Comparison of ENCODE assay signal across 1 cellular context in the genomic region with DNA sequence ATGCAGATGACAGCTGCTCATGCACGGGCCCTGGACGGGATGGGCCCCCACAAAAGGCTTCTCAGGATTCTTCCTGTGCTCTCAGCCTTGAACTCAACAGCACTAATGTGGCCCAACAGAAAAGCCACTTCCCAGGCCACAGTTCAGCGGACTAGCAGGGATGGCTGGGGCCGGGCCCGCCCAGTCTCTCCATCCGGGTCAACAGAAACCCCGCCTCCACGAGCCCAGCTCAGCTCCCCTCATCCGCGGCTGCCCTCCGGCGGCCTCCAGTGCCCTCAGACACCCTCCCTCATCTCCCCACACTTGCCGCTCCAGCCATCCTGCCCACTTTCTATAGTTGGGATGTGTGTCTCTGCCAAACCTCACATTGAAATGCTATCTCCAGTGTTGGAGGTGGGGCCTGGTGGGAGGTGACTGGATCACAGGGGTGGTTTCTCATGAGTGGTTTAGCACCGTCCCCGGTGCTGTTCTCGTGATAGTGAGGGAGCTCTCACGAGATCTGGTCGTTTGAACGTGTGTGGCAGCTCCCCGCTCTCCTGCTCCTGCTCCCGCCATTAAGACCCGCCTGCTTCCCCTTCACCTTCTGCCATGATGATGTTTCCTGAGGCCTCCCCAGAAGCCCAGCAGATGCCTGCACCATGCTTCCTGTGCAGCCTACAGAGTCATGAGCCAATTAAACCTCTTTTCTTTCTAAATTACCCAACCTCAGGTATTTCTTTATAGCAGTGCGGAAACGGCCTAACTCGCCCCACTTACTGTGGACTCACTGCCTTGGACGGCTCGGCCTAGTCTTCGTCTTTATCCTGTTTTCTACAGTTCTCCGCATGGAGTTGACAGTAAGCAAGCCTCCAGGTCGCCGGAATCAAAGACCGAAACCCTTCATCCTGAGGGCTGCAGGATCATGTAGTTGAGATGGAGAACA.
TF ChIP-seq lines count a peak whose summit lies in the region.

No MANE protein-coding gene starts in this region.

TF ChIP-seq in K562, 482 proteins besides CTCF, POLR2A, EP300 and RAD21 (continued from another document):
- TF ChIP-seq, protein P1, sequence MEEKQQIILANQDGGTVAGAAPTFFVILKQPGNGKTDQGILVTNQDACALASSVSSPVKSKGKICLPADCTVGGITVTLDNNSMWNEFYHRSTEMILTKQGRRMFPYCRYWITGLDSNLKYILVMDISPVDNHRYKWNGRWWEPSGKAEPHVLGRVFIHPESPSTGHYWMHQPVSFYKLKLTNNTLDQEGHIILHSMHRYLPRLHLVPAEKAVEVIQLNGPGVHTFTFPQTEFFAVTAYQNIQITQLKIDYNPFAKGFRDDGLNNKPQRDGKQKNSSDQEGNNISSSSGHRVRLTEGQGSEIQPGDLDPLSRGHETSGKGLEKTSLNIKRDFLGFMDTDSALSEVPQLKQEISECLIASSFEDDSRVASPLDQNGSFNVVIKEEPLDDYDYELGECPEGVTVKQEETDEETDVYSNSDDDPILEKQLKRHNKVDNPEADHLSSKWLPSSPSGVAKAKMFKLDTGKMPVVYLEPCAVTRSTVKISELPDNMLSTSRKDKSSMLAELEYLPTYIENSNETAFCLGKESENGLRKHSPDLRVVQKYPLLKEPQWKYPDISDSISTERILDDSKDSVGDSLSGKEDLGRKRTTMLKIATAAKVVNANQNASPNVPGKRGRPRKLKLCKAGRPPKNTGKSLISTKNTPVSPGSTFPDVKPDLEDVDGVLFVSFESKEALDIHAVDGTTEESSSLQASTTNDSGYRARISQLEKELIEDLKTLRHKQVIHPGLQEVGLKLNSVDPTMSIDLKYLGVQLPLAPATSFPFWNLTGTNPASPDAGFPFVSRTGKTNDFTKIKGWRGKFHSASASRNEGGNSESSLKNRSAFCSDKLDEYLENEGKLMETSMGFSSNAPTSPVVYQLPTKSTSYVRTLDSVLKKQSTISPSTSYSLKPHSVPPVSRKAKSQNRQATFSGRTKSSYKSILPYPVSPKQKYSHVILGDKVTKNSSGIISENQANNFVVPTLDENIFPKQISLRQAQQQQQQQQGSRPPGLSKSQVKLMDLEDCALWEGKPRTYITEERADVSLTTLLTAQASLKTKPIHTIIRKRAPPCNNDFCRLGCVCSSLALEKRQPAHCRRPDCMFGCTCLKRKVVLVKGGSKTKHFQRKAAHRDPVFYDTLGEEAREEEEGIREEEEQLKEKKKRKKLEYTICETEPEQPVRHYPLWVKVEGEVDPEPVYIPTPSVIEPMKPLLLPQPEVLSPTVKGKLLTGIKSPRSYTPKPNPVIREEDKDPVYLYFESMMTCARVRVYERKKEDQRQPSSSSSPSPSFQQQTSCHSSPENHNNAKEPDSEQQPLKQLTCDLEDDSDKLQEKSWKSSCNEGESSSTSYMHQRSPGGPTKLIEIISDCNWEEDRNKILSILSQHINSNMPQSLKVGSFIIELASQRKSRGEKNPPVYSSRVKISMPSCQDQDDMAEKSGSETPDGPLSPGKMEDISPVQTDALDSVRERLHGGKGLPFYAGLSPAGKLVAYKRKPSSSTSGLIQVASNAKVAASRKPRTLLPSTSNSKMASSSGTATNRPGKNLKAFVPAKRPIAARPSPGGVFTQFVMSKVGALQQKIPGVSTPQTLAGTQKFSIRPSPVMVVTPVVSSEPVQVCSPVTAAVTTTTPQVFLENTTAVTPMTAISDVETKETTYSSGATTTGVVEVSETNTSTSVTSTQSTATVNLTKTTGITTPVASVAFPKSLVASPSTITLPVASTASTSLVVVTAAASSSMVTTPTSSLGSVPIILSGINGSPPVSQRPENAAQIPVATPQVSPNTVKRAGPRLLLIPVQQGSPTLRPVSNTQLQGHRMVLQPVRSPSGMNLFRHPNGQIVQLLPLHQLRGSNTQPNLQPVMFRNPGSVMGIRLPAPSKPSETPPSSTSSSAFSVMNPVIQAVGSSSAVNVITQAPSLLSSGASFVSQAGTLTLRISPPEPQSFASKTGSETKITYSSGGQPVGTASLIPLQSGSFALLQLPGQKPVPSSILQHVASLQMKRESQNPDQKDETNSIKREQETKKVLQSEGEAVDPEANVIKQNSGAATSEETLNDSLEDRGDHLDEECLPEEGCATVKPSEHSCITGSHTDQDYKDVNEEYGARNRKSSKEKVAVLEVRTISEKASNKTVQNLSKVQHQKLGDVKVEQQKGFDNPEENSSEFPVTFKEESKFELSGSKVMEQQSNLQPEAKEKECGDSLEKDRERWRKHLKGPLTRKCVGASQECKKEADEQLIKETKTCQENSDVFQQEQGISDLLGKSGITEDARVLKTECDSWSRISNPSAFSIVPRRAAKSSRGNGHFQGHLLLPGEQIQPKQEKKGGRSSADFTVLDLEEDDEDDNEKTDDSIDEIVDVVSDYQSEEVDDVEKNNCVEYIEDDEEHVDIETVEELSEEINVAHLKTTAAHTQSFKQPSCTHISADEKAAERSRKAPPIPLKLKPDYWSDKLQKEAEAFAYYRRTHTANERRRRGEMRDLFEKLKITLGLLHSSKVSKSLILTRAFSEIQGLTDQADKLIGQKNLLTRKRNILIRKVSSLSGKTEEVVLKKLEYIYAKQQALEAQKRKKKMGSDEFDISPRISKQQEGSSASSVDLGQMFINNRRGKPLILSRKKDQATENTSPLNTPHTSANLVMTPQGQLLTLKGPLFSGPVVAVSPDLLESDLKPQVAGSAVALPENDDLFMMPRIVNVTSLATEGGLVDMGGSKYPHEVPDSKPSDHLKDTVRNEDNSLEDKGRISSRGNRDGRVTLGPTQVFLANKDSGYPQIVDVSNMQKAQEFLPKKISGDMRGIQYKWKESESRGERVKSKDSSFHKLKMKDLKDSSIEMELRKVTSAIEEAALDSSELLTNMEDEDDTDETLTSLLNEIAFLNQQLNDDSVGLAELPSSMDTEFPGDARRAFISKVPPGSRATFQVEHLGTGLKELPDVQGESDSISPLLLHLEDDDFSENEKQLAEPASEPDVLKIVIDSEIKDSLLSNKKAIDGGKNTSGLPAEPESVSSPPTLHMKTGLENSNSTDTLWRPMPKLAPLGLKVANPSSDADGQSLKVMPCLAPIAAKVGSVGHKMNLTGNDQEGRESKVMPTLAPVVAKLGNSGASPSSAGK (IDR thresholded peaks at IDR 0.05): 0 out of 2 replicates have a peak, but pooled peaks have one; percentile 28
- TF ChIP-seq TCFL5 (CRISPR knock-in tag; conservative IDR thresholded peaks at IDR 0.05) (no peak), CREM (IDR thresholded peaks at IDR 0.05; ENCODE audit: low read depth) (no peak), CREBBP (IDR thresholded peaks at IDR 0.05; ENCODE audit: low read depth, low read length) (no peak), ZFP1 (CRISPR knock-in tag; IDR thresholded peaks at IDR 0.05) (no peak), L3MBTL2 (IDR thresholded peaks at IDR 0.05) (peak; percentile 56; the same call in 1 of the 2 replicates), CHD2 (IDR thresholded peaks at IDR 0.05; ENCODE audit: low read depth, low read length) (peak; percentile 88)
- TF ChIP-seq, protein P2, sequence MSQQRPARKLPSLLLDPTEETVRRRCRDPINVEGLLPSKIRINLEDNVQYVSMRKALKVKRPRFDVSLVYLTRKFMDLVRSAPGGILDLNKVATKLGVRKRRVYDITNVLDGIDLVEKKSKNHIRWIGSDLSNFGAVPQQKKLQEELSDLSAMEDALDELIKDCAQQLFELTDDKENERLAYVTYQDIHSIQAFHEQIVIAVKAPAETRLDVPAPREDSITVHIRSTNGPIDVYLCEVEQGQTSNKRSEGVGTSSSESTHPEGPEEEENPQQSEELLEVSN (IDR thresholded peaks at IDR 0.05; ENCODE audit: borderline replicate concordance in 1 of 2, extremely low read depth in 1 of 2, insufficient read depth in 1 of 2, insufficient read length in 1 of 2, low read depth in 1 of 2, low read length in 1 of 2, poor library complexity in 1 of 2, severe bottlenecking in 1 of 2): peak; percentile 22 to 48
- TF ChIP-seq, protein P3, sequence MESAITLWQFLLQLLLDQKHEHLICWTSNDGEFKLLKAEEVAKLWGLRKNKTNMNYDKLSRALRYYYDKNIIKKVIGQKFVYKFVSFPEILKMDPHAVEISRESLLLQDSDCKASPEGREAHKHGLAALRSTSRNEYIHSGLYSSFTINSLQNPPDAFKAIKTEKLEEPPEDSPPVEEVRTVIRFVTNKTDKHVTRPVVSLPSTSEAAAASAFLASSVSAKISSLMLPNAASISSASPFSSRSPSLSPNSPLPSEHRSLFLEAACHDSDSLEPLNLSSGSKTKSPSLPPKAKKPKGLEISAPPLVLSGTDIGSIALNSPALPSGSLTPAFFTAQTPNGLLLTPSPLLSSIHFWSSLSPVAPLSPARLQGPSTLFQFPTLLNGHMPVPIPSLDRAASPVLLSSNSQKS (CRISPR knock-in tag; IDR thresholded peaks at IDR 0.05): no peak
